In genomic region chr1:83910461-83910860, GRCh38 we compare ENCODE assay signal across 34 cellular contexts.
A peak's percentile ranks its signal among the peaks of the same experiment; 100 is the strongest.
DNase-seq lines count a peak whose midpoint lies in the region; ATAC-seq, FAIRE-seq and TF ChIP-seq lines count a peak whose summit lies in the region.
"Had no signal": no experiment of that assay in that cellular context is flagged by ENCODE, and none has a peak within 500 bp of the region (broad histone marks: within the 10 kb centered on the region; RNA-seq: fewer than 3 reads in every experiment).

No MANE protein-coding gene starts in this region.

- H2AFZ ChIP-seq in keratinocyte (ENCODE audit: control insufficient read depth, low read length), result no peak overlapping the region

- H3K9me3 ChIP-seq in keratinocyte (ENCODE audit: control insufficient read depth, low read depth, low read length), result no peaks in the 10 kb centered on the region
- H3K9me3 ChIP-seq in gastroesophageal sphincter, result no peaks in the 10 kb centered on the region
- H3K9me3 ChIP-seq in aorta (ENCODE audit: control insufficient read depth, low read length), result no peaks in the 10 kb centered on the region
- H3K9me3 ChIP-seq: sigmoid colon, transverse colon had no signal

- peak; percentile 63 for FAIRE-seq in keratinocyte (lab: Jason Lieb, UNC)
- FAIRE-seq: D721Med, GM19239, H54 had no signal

- no peak for TF ChIP-seq CTCF in epithelial cell of esophagus (IDR thresholded peaks at IDR 0.05; ENCODE audit: insufficient read depth, low read depth, low read length, missing control alignments)
- TF ChIP-seq CTCF in keratinocyte (optimal IDR thresholded peaks at IDR 0.05 in 1 of 3, IDR thresholded peaks at IDR 0.05 in 1 of 3, conservative IDR thresholded peaks at IDR 0.05 in 1 of 3; ENCODE audit: extremely low read depth in 1 of 3, insufficient read depth in 2 of 3, low read length in 3 of 3), result no peak
- no peak for TF ChIP-seq CTCF in gastroesophageal sphincter (IDR thresholded peaks at IDR 0.05)

- 28 to 43% methylated on average over 3 of the region's 3 CpGs for WGBS in gastroesophageal sphincter (ENCODE audit: low coverage in 1 of 2), 2 donors
- WGBS in aorta, 2 donors, result 35 to 45% methylated on average over 3 of the region's 3 CpGs

- ATAC-seq in gastroesophageal sphincter, result no peak
- ATAC-seq in HG03097 (IDR thresholded peaks at IDR 0.05; ENCODE audit: low FRiP score, unreplicated experiment), result no peak
- no peak for ATAC-seq in aorta (ENCODE audit: low FRiP score)
- ATAC-seq: activated CD4-positive, CD25-positive, alpha-beta regulatory T cell treated with anti-CD3 and anti-CD28 coated beads, Interleukin-2, amount 50 U/mL, for 24 hours; activated CD8-positive, alpha-beta memory T cell treated with anti-CD3 and anti-CD28 coated beads, Interleukin-2, amount 10 ng/mL, durations not matched to agents 7 days and 5 days; activated T-cell treated with anti-CD3 and anti-CD28 coated beads, Interleukin-2, amount 50 U/mL, for 4 hours; naive thymus-derived CD8-positive, alpha-beta T cell; psoas muscle; SK-N-SH treated with all-trans-retinoic acid at 6 μM for 48 hours; T-helper 17 cell had no signal

- no peak overlapping the region for H3K4me2 ChIP-seq in keratinocyte (ENCODE audit: control insufficient read depth, extremely low read depth, insufficient read depth, low read depth, low read length)

- H3K36me3 ChIP-seq in keratinocyte (ENCODE audit: control insufficient read depth in 2 of 2, extremely low read depth in 1 of 2, insufficient read depth in 2 of 2, low read length in 2 of 2) (no peaks in the 10 kb centered on the region), gastroesophageal sphincter (peaks cover 0 to 59% of the 10 kb centered on the region in 2 donors), aorta (ENCODE audit: control insufficient read depth in 1 of 2, insufficient read depth in 2 of 2, low read length in 1 of 2) (peaks cover 2 to 5% of the 10 kb centered on the region in 2 donors)
- H3K36me3 ChIP-seq: transverse colon had no signal

- dilution Hi-C loops in keratinocyte (cut with MboI; ENCODE audit: extremely low pct_ligation_motif_present, low sequenced_read_pairs), result no loop called here

- H3K4me3 ChIP-seq in epithelial cell of esophagus (ENCODE audit: low read length) (no peak overlapping the region), keratinocyte (ENCODE audit: control insufficient read depth in 2 of 3, extremely low read depth in 1 of 3, insufficient read depth in 2 of 3, low read depth in 1 of 3, low read length in 3 of 3) (no peak overlapping the region), gastroesophageal sphincter (no peak overlapping the region), aorta (ENCODE audit: low read length in 2 of 2) (no peak overlapping the region)
- H3K4me3 ChIP-seq: psoas muscle, sigmoid colon, transverse colon had no signal

- H3K9me1 ChIP-seq in keratinocyte (ENCODE audit: control insufficient read depth, extremely low read depth, insufficient read depth, low read length), result no peaks in the 10 kb centered on the region

- no peak for TF ChIP-seq POLR2A in gastroesophageal sphincter (IDR thresholded peaks at IDR 0.05)

- H3K27me3 ChIP-seq in keratinocyte (ENCODE audit: control insufficient read depth, extremely low read depth, insufficient read depth, low read length) (no peaks in the 10 kb centered on the region), gastroesophageal sphincter (no peaks in the 10 kb centered on the region), aorta (ENCODE audit: control insufficient read depth in 1 of 2, insufficient read depth in 2 of 2, low read length in 1 of 2) (no peaks in the 10 kb centered on the region)
- H3K27me3 ChIP-seq: sigmoid colon, transverse colon had no signal

- H3K4me1 ChIP-seq in keratinocyte (ENCODE audit: control insufficient read depth, extremely low read depth, insufficient read depth, low read length) (no peaks in the 10 kb centered on the region), gastroesophageal sphincter (no peaks in the 10 kb centered on the region), aorta (ENCODE audit: control insufficient read depth in 1 of 2, insufficient read depth in 2 of 2, low read length in 2 of 2) (peaks cover 0 to 2% of the 10 kb centered on the region in 2 donors)
- H3K4me1 ChIP-seq: psoas muscle, sigmoid colon, transverse colon had no signal

- H4K20me1 ChIP-seq in keratinocyte (ENCODE audit: control insufficient read depth, extremely low read depth, insufficient read depth, low read length), result no peaks in the 10 kb centered on the region

- H3K79me2 ChIP-seq in keratinocyte (ENCODE audit: control insufficient read depth, insufficient read depth, low read length), result no peaks in the 10 kb centered on the region

- intact Hi-C loops in aorta (cut with DNase I), result no loop called here

- DNase-seq in D341Med (ENCODE audit: low spot score), result peak; percentile 32
- DNase-seq in NCI-H524 treated with DMSO at 0.1 percent for 48 hours (lab: John Stamatoyannopoulos, UW), result peak; percentile 45
- DNase-seq in epithelial cell of esophagus (ENCODE audit: low read depth), result peak; percentile 50
- no peak for DNase-seq in keratinocyte (ENCODE audit: low read depth, low spot score)
- no peak for DNase-seq in aorta
- DNase-seq in NCI-H2171 treated with DMSO at 0.1 percent for 48 hours (lab: John Stamatoyannopoulos, UW), result no peak
- DNase-seq: activated CD4-positive, alpha-beta T cell treated with anti-CD3 and anti-CD28 coated beads, Interleukin-2, amount 50 U/mL, for 4 hours; activated CD8-positive, alpha-beta memory T cell treated with anti-CD3 and anti-CD28 coated beads, Interleukin-2, amount 10 ng/mL, durations not matched to agents 7 days and 5 days; activated gamma-delta T cell treated with Interleukin-2 at 50 U/mL for 16 hours; activated T-cell treated with anti-CD3 and anti-CD28 coated beads, Interleukin-2, amount 50 U/mL, for 4 hours; CD4-positive, alpha-beta T cell; dermis blood vessel endothelial cell; head of caudate nucleus; KG1; MM.1S; naive thymus-derived CD8-positive, alpha-beta T cell; NCI-H1436; NCI-H2081 treated with DMSO at 0.1 percent for 48 hours; NCI-H345; nucleus accumbens; psoas muscle; sigmoid colon; stimulated activated CD4-positive, alpha-beta T cell treated with anti-CD3 and anti-CD28 coated beads, Interleukin-15, amount 100 ng/mL, for 24 hours; stimulated activated CD4-positive, alpha-beta T cell treated with anti-CD3 and anti-CD28 coated beads, Interleukin-4, amount 100 ng/mL, for 4 hours; T-helper 17 cell; transverse colon had no signal

- no peak for TF ChIP-seq EP300 in gastroesophageal sphincter (IDR thresholded peaks at IDR 0.05)

- no peak overlapping the region for H3K9ac ChIP-seq in keratinocyte (ENCODE audit: control insufficient read depth, extremely low read depth, insufficient read depth, low read length)

- H3K27ac ChIP-seq in keratinocyte (ENCODE audit: control insufficient read depth, insufficient read depth, low read length), result no peak overlapping the region
- no peak overlapping the region for H3K27ac ChIP-seq in gastroesophageal sphincter
- peak overlapping the region in 1 of 2 donors; percentile 68 for H3K27ac ChIP-seq in aorta (ENCODE audit: low read depth in 1 of 2, low read length in 2 of 2)
- H3K27ac ChIP-seq: psoas muscle, RWPE1, sigmoid colon, transverse colon had no signal

Comparison
In these comparisons a context has a peak if more than half of its experiments do, and no peak if none do; other contexts are left out.
1. DNase-seq: peak in D341Med (single experiment), NCI-H524 treated with DMSO at 0.1 percent for 48 hours (single experiment) and epithelial cell of esophagus (single experiment); none in keratinocyte (single experiment), aorta (0 of 2) and NCI-H2171 treated with DMSO at 0.1 percent for 48 hours (single experiment).